In genomic region chrX:155379802-155380201, GRCh38 we compare ENCODE assay signal across 12 cellular contexts. TPM values are rescaled to one million over a fixed set of nuclear protein-coding genes. Genes with fewer than 3 reads are reported as not detected.
DNase-seq lines count a peak whose midpoint lies in the region; ATAC-seq lines count a peak whose summit lies in the region.
"Not testable (repeated sequence)": the region's sequence is repeated elsewhere in the genome, so short reads cannot be mapped to it uniquely, and the experiment has no call there.
"Had no signal": no experiment of that assay in that cellular context is flagged by ENCODE, and none has a peak within 500 bp of the region (broad histone marks: within the 10 kb centered on the region; RNA-seq: fewer than 3 reads in every experiment).

No MANE protein-coding gene starts in this region.

- not testable (repeated sequence) for H3K36me3 Mint-ChIP-seq in activated CD4-positive, alpha-beta T cell treated with anti-CD3 and anti-CD28 coated beads for 36 hours (ENCODE audit: low read depth); activated T-cell treated with anti-CD3 and anti-CD28 coated beads, Interleukin-2, amount 50 U/mL, for 72 hours (ENCODE audit: insufficient read depth in 2 of 2); activated naive CD8-positive, alpha-beta T cell treated with anti-CD3 and anti-CD28 coated beads, Interleukin-2, amount 50 U/mL, for 24 hours (ENCODE audit: low read depth); effector memory CD8-positive, alpha-beta T cell (ENCODE audit: insufficient read depth); stimulated activated effector memory CD8-positive, alpha-beta T cell treated with anti-CD3 and anti-CD28 coated beads, Interleukin-12 subunit alpha, Interleukin-12 subunit beta, amount 100 ng/mL, for 72 hours

- not testable (repeated sequence) for H3K27me3 Mint-ChIP-seq in activated CD4-positive, alpha-beta T cell treated with anti-CD3 and anti-CD28 coated beads for 36 hours; activated T-cell treated with anti-CD3 and anti-CD28 coated beads, Interleukin-2, amount 50 U/mL, for 72 hours (ENCODE audit: low read depth); activated naive CD8-positive, alpha-beta T cell treated with anti-CD3 and anti-CD28 coated beads, Interleukin-2, amount 50 U/mL, for 24 hours; effector memory CD8-positive, alpha-beta T cell

- POLR2A ChIA-PET in activated CD4-positive, alpha-beta T cell treated with anti-CD3 and anti-CD28 coated beads for 36 hours (lab: Charles Lee), result not testable (repeated sequence)

- CTCF ChIA-PET in activated CD4-positive, alpha-beta T cell treated with anti-CD3 and anti-CD28 coated beads for 36 hours (lab: Charles Lee), result not testable (repeated sequence)

- not testable (repeated sequence) for H3K9me3 Mint-ChIP-seq in activated CD4-positive, alpha-beta T cell treated with anti-CD3 and anti-CD28 coated beads for 36 hours (ENCODE audit: low read depth); activated T-cell treated with anti-CD3 and anti-CD28 coated beads, Interleukin-2, amount 50 U/mL, for 72 hours; activated naive CD8-positive, alpha-beta T cell treated with anti-CD3 and anti-CD28 coated beads, Interleukin-2, amount 50 U/mL, for 24 hours; effector memory CD8-positive, alpha-beta T cell; stimulated activated effector memory CD8-positive, alpha-beta T cell treated with anti-CD3 and anti-CD28 coated beads, Interleukin-12 subunit alpha, Interleukin-12 subunit beta, amount 100 ng/mL, for 72 hours

- not testable (repeated sequence) for DNase-seq in activated CD4-positive, alpha-beta T cell treated with anti-CD3 and anti-CD28 coated beads for 36 hours; activated T-cell treated with anti-CD3 and anti-CD28 coated beads, Interleukin-2, amount 50 U/mL, for 72 hours; activated naive CD8-positive, alpha-beta T cell treated with anti-CD3 and anti-CD28 coated beads, Interleukin-2, amount 50 U/mL, for 24 hours; effector memory CD8-positive, alpha-beta T cell; stimulated activated effector memory CD8-positive, alpha-beta T cell treated with anti-CD3 and anti-CD28 coated beads, Interleukin-12 subunit alpha, Interleukin-12 subunit beta, amount 100 ng/mL, for 72 hours (ENCODE audit: low spot score in 2 of 2)

- not testable (repeated sequence) for H3K4me3 Mint-ChIP-seq in activated CD4-positive, alpha-beta T cell treated with anti-CD3 and anti-CD28 coated beads for 36 hours; activated T-cell treated with anti-CD3 and anti-CD28 coated beads, Interleukin-2, amount 50 U/mL, for 72 hours; activated naive CD8-positive, alpha-beta T cell treated with anti-CD3 and anti-CD28 coated beads, Interleukin-2, amount 50 U/mL, for 24 hours; effector memory CD8-positive, alpha-beta T cell; stimulated activated effector memory CD8-positive, alpha-beta T cell treated with anti-CD3 and anti-CD28 coated beads, Interleukin-12 subunit alpha, Interleukin-12 subunit beta, amount 100 ng/mL, for 72 hours

- intact Hi-C loops in activated CD4-positive, alpha-beta T cell treated with anti-CD3 and anti-CD28 coated beads for 36 hours (cut with DNase I, micrococcal nuclease), result not testable (repeated sequence)

- H3K4me1 Mint-ChIP-seq in activated CD4-positive, alpha-beta T cell treated with anti-CD3 and anti-CD28 coated beads for 36 hours; activated T-cell treated with anti-CD3 and anti-CD28 coated beads, Interleukin-2, amount 50 U/mL, for 72 hours (ENCODE audit: low read depth); activated naive CD8-positive, alpha-beta T cell treated with anti-CD3 and anti-CD28 coated beads, Interleukin-2, amount 50 U/mL, for 24 hours; effector memory CD8-positive, alpha-beta T cell (ENCODE audit: low read depth in 2 of 2); stimulated activated effector memory CD8-positive, alpha-beta T cell treated with anti-CD3 and anti-CD28 coated beads, Interleukin-12 subunit alpha, Interleukin-12 subunit beta, amount 100 ng/mL, for 72 hours: not testable (repeated sequence)

- H3K27ac Mint-ChIP-seq in activated CD4-positive, alpha-beta T cell treated with anti-CD3 and anti-CD28 coated beads for 36 hours; activated T-cell treated with anti-CD3 and anti-CD28 coated beads, Interleukin-2, amount 50 U/mL, for 72 hours; activated naive CD8-positive, alpha-beta T cell treated with anti-CD3 and anti-CD28 coated beads, Interleukin-2, amount 50 U/mL, for 24 hours; effector memory CD8-positive, alpha-beta T cell; stimulated activated effector memory CD8-positive, alpha-beta T cell treated with anti-CD3 and anti-CD28 coated beads, Interleukin-12 subunit alpha, Interleukin-12 subunit beta, amount 100 ng/mL, for 72 hours: not testable (repeated sequence)

- peak; percentile 46 for ATAC-seq in activated CD4-positive, alpha-beta T cell treated with anti-CD3 and anti-CD28 coated beads for 36 hours
- peak; percentile 54 to 64 for ATAC-seq in activated T-cell treated with anti-CD3 and anti-CD28 coated beads, Interleukin-2, amount 50 U/mL, for 72 hours (replicated peaks in 1 of 2)
- peak; percentile 35 for ATAC-seq in activated naive CD8-positive, alpha-beta T cell treated with anti-CD3 and anti-CD28 coated beads, Interleukin-2, amount 50 U/mL, for 24 hours
- ATAC-seq in effector memory CD8-positive, alpha-beta T cell (replicated peaks), result peak; percentile 26
- ATAC-seq in stimulated activated effector memory CD8-positive, alpha-beta T cell treated with anti-CD3 and anti-CD28 coated beads, Interleukin-12 subunit alpha, Interleukin-12 subunit beta, amount 100 ng/mL, for 72 hours, result peak; percentile 81

RNA-seq across cellular contexts. Expression of gene F8A2, which starts 2.1 kb away (rescaled TPM):
- total RNA-seq in activated CD4-positive, alpha-beta T cell treated with anti-CD3 and anti-CD28 coated beads for 36 hours, result not detected
- total RNA-seq in activated T-cell treated with anti-CD3 and anti-CD28 coated beads, Interleukin-2, amount 50 U/mL, for 72 hours, result not detected
- total RNA-seq: A172; A673; Caco-2; CD4-positive, alpha-beta memory T cell; GM23248; H1; H7 had no signal

RNA-seq across cellular contexts. Expression of gene CLIC2, which starts 45.4 kb away (rescaled TPM):
- under 1 TPM; 0.43 to 0.88 TPM for total RNA-seq in activated CD4-positive, alpha-beta T cell treated with anti-CD3 and anti-CD28 coated beads for 36 hours
- total RNA-seq in activated T-cell treated with anti-CD3 and anti-CD28 coated beads, Interleukin-2, amount 50 U/mL, for 72 hours, result 1 to 10 TPM; 4.7 to 5.0 TPM
- total RNA-seq: Caco-2 had no signal

Comparison
In these comparisons a context has a peak if more than half of its experiments do, and no peak if none do; other contexts are left out.
1. ATAC-seq: peak in every context shown above with its lines; median percentile 81 in stimulated activated effector memory CD8-positive, alpha-beta T cell treated with anti-CD3 and anti-CD28 coated beads, Interleukin-12 subunit alpha, Interleukin-12 subunit beta, amount 100 ng/mL, for 72 hours; 59 in activated T-cell treated with anti-CD3 and anti-CD28 coated beads, Interleukin-2, amount 50 U/mL, for 72 hours; 46 in activated CD4-positive, alpha-beta T cell treated with anti-CD3 and anti-CD28 coated beads for 36 hours; 35 in activated naive CD8-positive, alpha-beta T cell treated with anti-CD3 and anti-CD28 coated beads, Interleukin-2, amount 50 U/mL, for 24 hours; 26 in effector memory CD8-positive, alpha-beta T cell.